23 cellular contexts compared by ENCODE assay signal in genomic region chr19:35310811-35311465, GRCh38. TPM values are rescaled to one million over a fixed set of nuclear protein-coding genes. Genes with fewer than 3 reads are reported as not detected.
"Had no signal": no experiment of that assay in that cellular context is flagged by ENCODE, and none has a peak within 500 bp of the region (broad histone marks: within the 10 kb centered on the region; RNA-seq: fewer than 3 reads in every experiment).

No MANE protein-coding gene starts in this region.

- FAIRE-seq: endometrium, frontal cortex, kidney had no signal

- H3K4me1 Mint-ChIP-seq: central memory CD8-positive, alpha-beta T cell had no signal

- H3K36me3 ChIP-seq: brain microvascular endothelial cell, colonic mucosa, neural progenitor cell, upper lobe of right lung, WERI-Rb-1 had no signal

- H2AFZ ChIP-seq: neural progenitor cell, parathyroid adenoma had no signal

- H3K4me3 ChIP-seq: colonic mucosa, neural progenitor cell, upper lobe of right lung had no signal

- H3K27me3 ChIP-seq: brain microvascular endothelial cell, colonic mucosa, neural progenitor cell, testis, upper lobe of right lung had no signal

- H3K9ac ChIP-seq: neural progenitor cell, parathyroid adenoma had no signal

- H3K9me3 Mint-ChIP-seq: central memory CD8-positive, alpha-beta T cell; neural progenitor cell had no signal

- H3K4me3 Mint-ChIP-seq: central memory CD8-positive, alpha-beta T cell; neural progenitor cell had no signal

- H3K9me3 ChIP-seq: colonic mucosa, testis, upper lobe of right lung had no signal

- H3K4me2 ChIP-seq: neural progenitor cell had no signal

- ATAC-seq: left lobe of liver had no signal

- H3K27ac ChIP-seq: brain microvascular endothelial cell, colonic mucosa, neural progenitor cell, parathyroid adenoma, upper lobe of right lung, WERI-Rb-1 had no signal

- H3K36me3 Mint-ChIP-seq: neural progenitor cell had no signal

- H3K27ac Mint-ChIP-seq: neural progenitor cell had no signal

- DNase-seq: activated CD4-positive, alpha-beta T cell treated with anti-CD3 and anti-CD28 coated beads for 1 hour; activated naive CD4-positive, alpha-beta T cell; activated T-cell treated with anti-CD3 and anti-CD28 coated beads for 4 hours; aorta; brain microvascular endothelial cell; colonic mucosa; erythroblast; head of caudate nucleus; kidney; mammary epithelial cell; stimulated activated CD4-positive, alpha-beta T cell treated with anti-CD3 and anti-CD28 coated beads, Interleukin-1b, Interleukin-23, amount 100 ng/mL, for 48 hours; testis; upper lobe of right lung; WERI-Rb-1 had no signal

- H3K4me1 ChIP-seq: colonic mucosa, neural progenitor cell, parathyroid adenoma, upper lobe of right lung had no signal

- H3K79me2 ChIP-seq: parathyroid adenoma had no signal

RNA-seq across cellular contexts. Expression of gene CD22, which starts 18.0 kb away (rescaled TPM):
- total RNA-seq: frontal cortex, renal cortical epithelial cell had no signal

RNA-seq across cellular contexts. Expression of gene MAG, which starts 19.0 kb away (rescaled TPM):
- total RNA-seq: colonic mucosa, frontal cortex, mammary epithelial cell, myocyte, renal cortical epithelial cell, upper lobe of right lung had no signal
- polyA plus RNA-seq: aorta, mammary epithelial cell had no signal

RNA-seq across cellular contexts. Expression of gene HAMP, which starts 28.6 kb away (rescaled TPM):
- total RNA-seq: colonic mucosa, frontal cortex, myocyte, testis had no signal
- polyA plus RNA-seq: aorta, mammary epithelial cell had no signal

RNA-seq across cellular contexts. Expression of gene FFAR1, which starts 36.8 kb away (rescaled TPM):
- total RNA-seq: aorta; colonic mucosa; frontal cortex; kidney; left lobe of liver; mammary epithelial cell; myocyte; renal cortical epithelial cell; T-helper 2 cell treated with Interferon-gamma antibody and Interleukin-4, amounts not matched to agents 100 ng/mL and 5 ng/mL, for 36 hours; upper lobe of right lung had no signal
- polyA plus RNA-seq: aorta, mammary epithelial cell had no signal
